ENCODE assay signal across 8 cellular contexts in the genomic region with DNA sequence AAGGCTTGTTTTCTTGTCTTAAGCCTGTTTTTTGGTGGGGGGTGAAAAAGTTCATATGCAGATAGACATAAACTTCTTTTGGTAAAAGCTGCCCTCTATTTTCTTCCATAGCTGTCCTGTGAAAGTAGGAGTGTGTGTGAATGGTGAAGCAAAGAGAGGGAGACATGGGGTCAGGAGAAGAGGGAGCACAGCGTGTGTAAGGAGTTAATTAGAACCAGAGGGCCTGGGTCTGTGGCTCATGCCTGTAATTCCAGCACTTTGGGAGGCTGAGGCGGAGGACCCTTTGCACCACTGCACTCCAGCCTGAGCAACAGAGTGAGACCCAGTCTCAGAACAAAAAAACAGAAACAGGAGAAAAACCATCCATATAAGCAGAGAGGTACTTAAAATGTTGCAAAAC. TPM values are rescaled to one million over a fixed set of nuclear protein-coding genes. Genes with fewer than 3 reads are reported as not detected.
DNase-seq lines count a peak whose midpoint lies in the region; ATAC-seq and TF ChIP-seq lines count a peak whose summit lies in the region.

No MANE protein-coding gene starts in this region.

- TF ChIP-seq CTCF in H9 (conservative IDR thresholded peaks at IDR 0.05) = no peak
- no peak for TF ChIP-seq CTCF in WERI-Rb-1 (IDR thresholded peaks at IDR 0.05; ENCODE audit: low read depth, low read length)
- no peak for TF ChIP-seq CTCF in gastroesophageal sphincter (IDR thresholded peaks at IDR 0.05)
- no peak for TF ChIP-seq CTCF in smooth muscle cell (IDR thresholded peaks at IDR 0.05; ENCODE audit: borderline replicate concordance, insufficient read depth, poor library complexity, severe bottlenecking)

- H3K36me3 ChIP-seq in WERI-Rb-1 (no peaks in the 10 kb centered on the region), gastroesophageal sphincter (peaks cover 0 to 12% of the 10 kb centered on the region in 2 donors), smooth muscle cell (ENCODE audit: low read depth) (no peaks in the 10 kb centered on the region)

- ATAC-seq in gastroesophageal sphincter = no peak
- ATAC-seq in GM18520 (IDR thresholded peaks at IDR 0.05; ENCODE audit: unreplicated experiment) = no peak
- no peak for ATAC-seq in HG03354 (IDR thresholded peaks at IDR 0.05; ENCODE audit: poor library complexity, severe bottlenecking, unreplicated experiment)

- H3F3A ChIP-seq in smooth muscle cell (ENCODE audit: low read depth) = no peaks in the 10 kb centered on the region

- H3T11ph ChIP-seq in H9 (ENCODE audit: low read length) = no peak overlapping the region

- peaks cover 8% of the 10 kb centered on the region; the same call in 1 of the 2 replicates for H3K27me3 Mint-ChIP-seq in H9 (ENCODE audit: low read depth)

- no peak overlapping the region for H2BK120ac ChIP-seq in H9 (ENCODE audit: low read depth, low read length, poor library complexity, severe bottlenecking)

- H3K27ac Mint-ChIP-seq in H9 = peak overlapping the region; percentile 80 to 98 (median 97); a peak in 6 of 7 replicates

- peak overlapping the region; percentile 88 for H3K4me2 ChIP-seq in H9 (ENCODE audit: insufficient read depth, insufficient read length, low read length)
- peak overlapping the region; percentile 90 for H3K4me2 ChIP-seq in smooth muscle cell

- H3K4me1 ChIP-seq in H9 (ENCODE audit: insufficient read depth, low read length) (no peaks in the 10 kb centered on the region), gastroesophageal sphincter (peaks cover 5 to 30% (median 6%) of the 10 kb centered on the region in 3 donors), smooth muscle cell (ENCODE audit: low read depth) (peaks cover 17% of the 10 kb centered on the region)

- peaks cover 17% of the 10 kb centered on the region for H3K23me2 ChIP-seq in H9 (ENCODE audit: insufficient read length, low read depth, low read length, poor library complexity, severe bottlenecking)

- H3K9me3 ChIP-seq in H9 (ENCODE audit: control insufficient read depth, low read depth, low read length) (no peaks in the 10 kb centered on the region), WERI-Rb-1 (ENCODE audit: severe bottlenecking) (no peaks in the 10 kb centered on the region), gastroesophageal sphincter (no peaks in the 10 kb centered on the region), smooth muscle cell (replicated peaks; ENCODE audit: low read depth) (no peaks in the 10 kb centered on the region)

- no peak overlapping the region for H3K23ac ChIP-seq in H9 (ENCODE audit: insufficient read length, low read depth, low read length)

- 0 out of 2 replicates have a peak, but pooled peaks cover 1% of the 10 kb centered on the region for H3K79me2 ChIP-seq in H9 (ENCODE audit: insufficient read depth, low read length)
- H3K79me2 ChIP-seq in smooth muscle cell (ENCODE audit: low read depth) = peaks cover 18% of the 10 kb centered on the region

- no peak overlapping the region for H3K4ac ChIP-seq in H9 (ENCODE audit: low read depth, low read length)

- no peak overlapping the region for H4K5ac ChIP-seq in H9 (ENCODE audit: insufficient read length, low read depth, low read length)

- H2BK12ac ChIP-seq in H9 (ENCODE audit: insufficient read length, low read depth, low read length) = no peak overlapping the region

- H3K4me3 Mint-ChIP-seq in H9 = peak overlapping the region; percentile 87 to 91

- H3K27me3 ChIP-seq in H9 (ENCODE audit: insufficient read depth, low read length) (no peaks in the 10 kb centered on the region), WERI-Rb-1 (ENCODE audit: insufficient read depth, low read depth, severe bottlenecking) (no peaks in the 10 kb centered on the region), gastroesophageal sphincter (no peaks in the 10 kb centered on the region), smooth muscle cell (ENCODE audit: low read depth) (no peaks in the 10 kb centered on the region)

- no peak overlapping the region for H2BK15ac ChIP-seq in H9 (ENCODE audit: low read depth, low read length)

- H3K4me3 ChIP-seq in WERI-Rb-1 (ENCODE audit: low read depth, low read length) = peak overlapping the region; percentile 97
- H3K4me3 ChIP-seq in gastroesophageal sphincter = peak overlapping the region; percentile 55 to 71
- H3K4me3 ChIP-seq in smooth muscle cell = peak overlapping the region; percentile 80

- H3K9me3 Mint-ChIP-seq in H9 = peaks cover 26 to 34% of the 10 kb centered on the region in 2 experiments

- no peak overlapping the region for H2BK5ac ChIP-seq in H9 (ENCODE audit: insufficient read length, low read length)

- H3K4me1 Mint-ChIP-seq in H9 = peaks cover 12% of the 10 kb centered on the region in 2 experiments

- no peak for TF ChIP-seq POLR2A in gastroesophageal sphincter (IDR thresholded peaks at IDR 0.05)

- H2BK20ac ChIP-seq in H9 (ENCODE audit: low read depth, low read length, poor library complexity, severe bottlenecking) = no peak overlapping the region

- H3K56ac ChIP-seq in H9 (ENCODE audit: insufficient read length, low read depth, low read length) = no peak overlapping the region

- H3K9ac ChIP-seq in H9 (ENCODE audit: extremely low read depth, insufficient read length, low read length) (peak overlapping the region; percentile 36), smooth muscle cell (ENCODE audit: low read depth) (peak overlapping the region; percentile 95)

- no peak overlapping the region for H3K18ac ChIP-seq in H9 (ENCODE audit: insufficient read length, low read depth, low read length)

- H2AK5ac ChIP-seq in H9 (ENCODE audit: insufficient read length, low read length) = no peak overlapping the region

- no CpG with 5 or more reads among the region's 2 CpGs for WGBS in H9 (ENCODE audit: extremely low coverage, insufficient read length, low lambda C conversion rate)
- WGBS in gastroesophageal sphincter (ENCODE audit: low coverage in 1 of 2), 2 donors = 28% methylated on average over 2 of the region's 2 CpGs; no CpG with 5 or more reads in 1 of the 2 donors
- WGBS in smooth muscle cell (ENCODE audit: low lambda C conversion rate) = 35% methylated on average over 2 of the region's 2 CpGs

- no peak overlapping the region for H4K91ac ChIP-seq in H9 (ENCODE audit: insufficient read length, low read depth, low read length)

- H4K20me1 ChIP-seq in H9 (ENCODE audit: control insufficient read depth, insufficient read depth, insufficient read length) (no peaks in the 10 kb centered on the region), smooth muscle cell (ENCODE audit: low read depth) (no peaks in the 10 kb centered on the region)

- no peaks in the 10 kb centered on the region for H3K79me1 ChIP-seq in H9 (ENCODE audit: insufficient read depth, low read depth, low read length, poor library complexity, severe bottlenecking)

- H3K36me3 Mint-ChIP-seq in H9 (ENCODE audit: insufficient read depth in 1 of 3, low read depth in 3 of 3) = peaks cover 26 to 47% (median 29%) of the 10 kb centered on the region in 3 experiments

- no peak overlapping the region for H3K27ac ChIP-seq in H9 (ENCODE audit: insufficient read length, low read depth, low read length)
- H3K27ac ChIP-seq in WERI-Rb-1 = peak overlapping the region; percentile 52; the same call in 1 of the 2 replicates
- peak overlapping the region; percentile 93 to 98 (median 96) for H3K27ac ChIP-seq in gastroesophageal sphincter
- peak overlapping the region; percentile 96 for H3K27ac ChIP-seq in smooth muscle cell (ENCODE audit: low read depth)

- H4K8ac ChIP-seq in H9 (replicated peaks; ENCODE audit: insufficient read length, low read depth, low read length) = no peak overlapping the region

- DNase-seq in H9 (no peak), WERI-Rb-1 (no peak), smooth muscle cell (lab: John Stamatoyannopoulos, UW; ENCODE audit: unreplicated experiment) (no peak), NOMO-1 treated with DMSO at 0.1 percent for 48 hours (lab: John Stamatoyannopoulos, UW; ENCODE audit: unreplicated experiment) (no peak), HUDEP-2 (lab: John Stamatoyannopoulos, UW; ENCODE audit: unreplicated experiment in 76 of 76) (no peak)

- no peak overlapping the region for H3K14ac ChIP-seq in H9 (ENCODE audit: insufficient read depth, low read length)

- H2AFZ ChIP-seq in H9 (ENCODE audit: low read length) (no peak overlapping the region), smooth muscle cell (ENCODE audit: low read depth) (peak overlapping the region; percentile 80)

- no peak for TF ChIP-seq EP300 in gastroesophageal sphincter (IDR thresholded peaks at IDR 0.05)

RNA-seq across cellular contexts. Expression of gene CCNL1, which starts 16.2 kb away (rescaled TPM):
- 93.9 and 103 TPM in 2 replicates for total RNA-seq in H9 (2021)
- 100 to 1,000 TPM in 2 of 4 donors, 10 to 100 TPM in 2; 32.7 to 211 (median 92.6) TPM for total RNA-seq in gastroesophageal sphincter
- total RNA-seq in smooth muscle cell = 599 and 780 TPM in 2 replicates
- polyA plus RNA-seq in smooth muscle cell = 173 and 184 TPM in 2 replicates
